ENCODE assay signal across 16 cellular contexts in genomic region chrX:154552112-154552806, GRCh38. TPM values are rescaled to one million over a fixed set of nuclear protein-coding genes. Genes with fewer than 3 reads are reported as not detected.
"Had no signal": no experiment of that assay in that cellular context is flagged by ENCODE, and none has a peak within 500 bp of the region (broad histone marks: within the 10 kb centered on the region; RNA-seq: fewer than 3 reads in every experiment).

No MANE protein-coding gene starts in this region.

RNA-seq across cellular contexts. Expression of gene CTAG1A, which starts 32.7 kb away (rescaled TPM):
- total RNA-seq: activated CD4-positive, alpha-beta T cell treated with anti-CD3 and anti-CD28 coated beads, Interleukin-2, amount 10 ng/mL, durations not matched to agents 7 days and 5 days; activated T-helper 17 cell treated with anti-CD3 and anti-CD28 coated beads, Interleukin-2, amount 50 U/mL, for 72 hours; body of pancreas; dermis microvascular lymphatic vessel endothelial cell; esophagus mucosa; kidney epithelial cell; left lung; lung; mesenteric fat pad; naive thymus-derived CD4-positive, alpha-beta T cell; pancreas; psoas muscle; right atrium auricular region; T-helper 17 cell; thyroid gland; ureter had no signal
- polyA plus RNA-seq: lung; naive thymus-derived CD4-positive, alpha-beta T cell; pancreas; psoas muscle had no signal
